Comparison of ENCODE assay signal across 34 cellular contexts in the genomic region with DNA sequence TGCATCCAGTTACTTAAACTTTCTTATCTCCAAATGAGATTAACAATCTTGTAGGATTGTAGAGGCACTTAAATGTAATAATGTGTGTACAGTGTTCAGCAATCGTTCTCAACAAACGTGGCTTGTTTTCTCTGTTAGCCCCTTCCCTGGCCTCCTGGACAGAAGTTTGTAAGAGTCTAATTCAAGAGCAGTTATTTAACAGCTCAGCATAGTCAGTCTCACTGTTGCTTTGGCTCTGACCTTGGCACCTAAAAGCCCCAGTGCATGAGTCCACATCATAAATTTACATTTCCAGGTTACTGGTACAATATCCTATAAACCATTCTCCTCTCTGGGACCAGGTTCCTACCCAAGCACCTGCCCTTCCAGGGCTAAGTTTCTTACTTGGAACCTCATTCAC.
"Had no signal": no experiment of that assay in that cellular context is flagged by ENCODE, and none has a peak within 500 bp of the region (broad histone marks: within the 10 kb centered on the region; RNA-seq: fewer than 3 reads in every experiment).

No MANE protein-coding gene starts in this region.

- H3K27ac ChIP-seq: adrenal gland, ascending aorta, body of pancreas, brain microvascular endothelial cell, breast epithelium, cardiac muscle cell had no signal

- ATAC-seq: activated naive CD4-positive, alpha-beta T cell treated with anti-CD3 and anti-CD28 coated beads, Interleukin-2, amount 50 U/mL, for 72 hours; activated naive CD8-positive, alpha-beta T cell treated with anti-CD3 and anti-CD28 coated beads, Interleukin-2, amount 50 U/mL, for 24 hours; activated T-cell treated with anti-CD3 and anti-CD28 coated beads, Interleukin-2, amount 50 U/mL, for 4 hours; activated T-cell treated with anti-CD3 and anti-CD28 coated beads, Interleukin-2, amount 50 U/mL, for 72 hours; activated T-helper 17 cell treated with anti-CD3 and anti-CD28 coated beads, Interleukin-2, amount 50 U/mL, for 72 hours; body of pancreas had no signal

- H3K36me3 ChIP-seq: adrenal gland, ascending aorta, brain microvascular endothelial cell, breast epithelium, cardiac muscle cell had no signal

- H3K4me1 ChIP-seq: adrenal gland, ascending aorta, body of pancreas, breast epithelium had no signal

- DNase-seq: activated effector memory CD4-positive, alpha-beta T cell treated with anti-CD3 and anti-CD28 coated beads, Interleukin-2, amount 50 U/mL, for 16 hours; activated effector memory CD4-positive, alpha-beta T cell treated with Interleukin-2 at 50 U/mL for 16 hours; activated gamma-delta T cell; activated gamma-delta T cell treated with Interleukin-2 at 50 U/mL for 16 hours; activated naive CD4-positive, alpha-beta T cell; activated naive CD4-positive, alpha-beta T cell treated with anti-CD3 and anti-CD28 coated beads for 36 hours; activated naive CD4-positive, alpha-beta T cell treated with anti-CD3 and anti-CD28 coated beads, Interleukin-2, amount 10 ng/mL, durations not matched to agents 7 days and 5 days; activated naive CD4-positive, alpha-beta T cell treated with anti-CD3 and anti-CD28 coated beads, Interleukin-2, amount 50 U/mL, for 16 hours; activated naive CD4-positive, alpha-beta T cell treated with Interleukin-2 at 50 U/mL for 16 hours; activated naive CD8-positive, alpha-beta T cell treated with anti-CD3 and anti-CD28 coated beads for 36 hours; activated naive CD8-positive, alpha-beta T cell treated with anti-CD3 and anti-CD28 coated beads, Interleukin-2, amount 10 ng/mL, durations not matched to agents 7 days and 5 days; activated naive CD8-positive, alpha-beta T cell treated with anti-CD3 and anti-CD28 coated beads, Interleukin-2, amount 50 U/mL, for 24 hours; activated T-cell treated with anti-CD3 and anti-CD28 coated beads, Interleukin-2, amount 50 U/mL, for 1 hour; activated T-cell treated with anti-CD3 and anti-CD28 coated beads, Interleukin-2, amount 50 U/mL, for 24 hours; activated T-cell treated with anti-CD3 and anti-CD28 coated beads, Interleukin-2, amount 50 U/mL, for 4 hours; activated T-cell treated with anti-CD3 and anti-CD28 coated beads, Interleukin-2, amount 50 U/mL, for 48 hours; activated T-cell treated with anti-CD3 and anti-CD28 coated beads, Interleukin-2, amount 50 U/mL, for 72 hours; adrenal gland; amniotic stem cell; amygdala; anterior cingulate cortex; aorta; body of pancreas; brain microvascular endothelial cell; caudate nucleus; central memory CD4-positive, alpha-beta T cell; cerebellar nuclear complex had no signal

- FAIRE-seq: astrocyte, bronchial epithelial cell had no signal

- H3K4me3 ChIP-seq: adrenal gland, ascending aorta, body of pancreas, breast epithelium, cardiac muscle cell had no signal

- H3K27me3 ChIP-seq: adrenal gland, ascending aorta, body of pancreas, brain microvascular endothelial cell, breast epithelium had no signal

- H3K9me3 ChIP-seq: adrenal gland, ascending aorta, body of pancreas, breast epithelium had no signal
